Comparison of ENCODE assay signal across 8 cellular contexts in genomic region chr2:42493885-42494433, GRCh38. TPM values are rescaled to one million over a fixed set of nuclear protein-coding genes. Genes with fewer than 3 reads are reported as not detected.
A peak's percentile ranks its signal among the peaks of the same experiment; 100 is the strongest.
DNase-seq lines count a peak whose midpoint lies in the region; ATAC-seq, FAIRE-seq and TF ChIP-seq lines count a peak whose summit lies in the region.

Gene KCNG3, minus strand, starts transcription at chr2:42493982. Its CDS starts 481 bp downstream, at chr2:42493501.

- peak within 1 kb of the TSS; percentile 43 for H3K4me3 ChIP-seq in AG09309 (ENCODE audit: control insufficient read depth, low read depth, low read length)
- peak within 1 kb of the TSS; percentile 84 for H3K4me3 ChIP-seq in HUES48 (ENCODE audit: low read depth, low read length)
- peak within 1 kb of the TSS; percentile 45 to 74 (median 64) for H3K4me3 ChIP-seq in Peyer's patch
- peak within 1 kb of the TSS; percentile 36 to 65 (median 50) for H3K4me3 ChIP-seq in pancreas
- peak within 1 kb of the TSS; percentile 24 to 55 for H3K4me3 ChIP-seq in uterus

- TF ChIP-seq POLR2A in Peyer's patch (IDR thresholded peaks at IDR 0.05) (no peak), uterus (IDR thresholded peaks at IDR 0.05) (peak in 1 of 2 donors; percentile 62)

- H3K9me3 ChIP-seq in HUES48 (ENCODE audit: control insufficient read depth, insufficient read depth, low read length), result no peaks in the 10 kb centered on the region
- H3K9me3 ChIP-seq in Peyer's patch, result peaks cover 0 to 7% (median 0%) of the 10 kb centered on the region in 4 donors
- no peaks in the 10 kb centered on the region for H3K9me3 ChIP-seq in pancreas
- no peaks in the 10 kb centered on the region for H3K9me3 ChIP-seq in uterus

- H3K4me1 ChIP-seq in HUES48 (ENCODE audit: control insufficient read depth, insufficient read depth, low read length) (peaks cover 39% of the 10 kb centered on the region), Peyer's patch (peaks cover 0 to 14% (median 5%) of the 10 kb centered on the region in 4 donors), pancreas (no peaks in the 10 kb centered on the region), uterus (peaks cover 0 to 5% of the 10 kb centered on the region in 2 donors)

- DNase-seq in AG09309 (ENCODE audit: low read depth) (no peak), Peyer's patch (peak; percentile 42 to 84 (median 78)), frontal cortex (ENCODE audit: low spot score in 2 of 2) (peak; percentile 63 to 66), pancreas (peak; percentile 53 to 86 (median 68)), uterus (peak; percentile 52 to 63)
- DNase-seq in activated effector memory CD4-positive, alpha-beta T cell treated with Interleukin-2 at 50 U/mL for 16 hours, result peak; percentile 36

- intact Hi-C loops in pancreas (cut with DNase I), result no loop called here
- intact Hi-C loops in uterus (cut with DNase I; ENCODE audit: low total_unique reads), result no loop called here

- H3K27ac ChIP-seq in HUES48 (ENCODE audit: low read depth, low read length) (peak within 1 kb of the TSS; percentile 65), Peyer's patch (peak within 1 kb of the TSS in 3 of 4 donors; percentile 2 to 39 (median 14)), pancreas (peak within 1 kb of the TSS in 3 of 4 donors; percentile 1 to 32 (median 20)), uterus (peak within 1 kb of the TSS; percentile 68 to 71)

- H3K27me3 ChIP-seq in HUES48 (ENCODE audit: control insufficient read depth, insufficient read depth, low read length) (peaks cover 13% of the 10 kb centered on the region), Peyer's patch (peaks cover 0 to 11% of the 10 kb centered on the region in 2 donors), pancreas (peaks cover 0 to 5% (median 0%) of the 10 kb centered on the region in 4 donors), uterus (peaks cover 0 to 11% of the 10 kb centered on the region in 2 donors)

- 1% methylated on average over 40 to 70 of the region's 70 CpGs for WGBS in pancreas, 2 donors

- H3K36me3 ChIP-seq in HUES48 (ENCODE audit: control insufficient read depth, insufficient read depth, low read length), result peaks cover 28% of the 10 kb centered on the region
- H3K36me3 ChIP-seq in Peyer's patch, result no peaks in the 10 kb centered on the region
- H3K36me3 ChIP-seq in pancreas, result no peaks in the 10 kb centered on the region
- H3K36me3 ChIP-seq in uterus, result no peaks in the 10 kb centered on the region

- no peak for TF ChIP-seq CTCF in AG09309 (IDR thresholded peaks at IDR 0.05; ENCODE audit: control insufficient read depth, insufficient read depth, low read depth, low read length, missing control alignments)
- TF ChIP-seq CTCF in Peyer's patch (IDR thresholded peaks at IDR 0.05), result no peak
- TF ChIP-seq CTCF in pancreas (IDR thresholded peaks at IDR 0.05), result no peak
- TF ChIP-seq CTCF in uterus (IDR thresholded peaks at IDR 0.05), result no peak

- ATAC-seq in GM19324 (IDR thresholded peaks at IDR 0.05; ENCODE audit: low FRiP score, unreplicated experiment) (peak; percentile 16), pancreas (peak; percentile 81 to 89 (median 86))

- peak within 1 kb of the TSS; percentile 60 for H3K9ac ChIP-seq in HUES48 (ENCODE audit: low read depth, low read length)

- FAIRE-seq in frontal cortex (lab: Jason Lieb, UNC) (no peak), pancreas (lab: Jason Lieb, UNC) (no peak)

RNA-seq across cellular contexts. Expression of gene KCNG3, which starts in this region (rescaled TPM):
- total RNA-seq in Peyer's patch (1 to 10 TPM in 1 of 4 donors, under 1 TPM in 3; 0.27 to 1.1 (median 0.74) TPM), frontal cortex (1.2 TPM), pancreas (under 1 TPM; 0.23 to 0.83 (median 0.74) TPM), uterus (under 1 TPM in 3 of 4 donors, not detected in 1; 0.26 to 0.41 (median 0.40) TPM)
- under 1 TPM; 0.42 to 0.77 TPM for polyA plus RNA-seq in pancreas

Comparison
In these comparisons a context has a peak if more than half of its experiments do, and no peak if none do; other contexts are left out.
1. Peak in DNase-seq, ATAC-seq, H3K4me3 ChIP-seq and H3K27ac ChIP-seq in pancreas; RNA of the gene not detected or under 1 TPM.
2. Peak in DNase-seq, H3K4me3 ChIP-seq and H3K27ac ChIP-seq in uterus; RNA of the gene not detected or under 1 TPM.
3. H3K27ac ChIP-seq: peak in every context shown above with its lines; median percentile 70 in uterus; 65 in HUES48; 20 in pancreas; 14 in Peyer's patch.